In genomic region chr20:53216856-53217576, GRCh38 we compare ENCODE assay signal across 8 cellular contexts.
DNase-seq lines count a peak whose midpoint lies in the region; ATAC-seq and TF ChIP-seq lines count a peak whose summit lies in the region.

No MANE protein-coding gene starts in this region.

- no CpG with 5 or more reads among the region's 32 CpGs for WGBS in iPS DF 6.9 (ENCODE audit: insufficient coverage, insufficient read length)

- DNase-seq in Ammon's horn (ENCODE audit: low spot score) (peak; percentile 62), LHCN-M2 (ENCODE audit: low read depth) (peak; percentile 3), ascending aorta (ENCODE audit: low spot score in 2 of 2) (no peak), iPS DF 6.9 (ENCODE audit: low read depth, low spot score) (peak; percentile 67)
- DNase-seq in T-helper 2 cell treated with Interferon-gamma antibody and Interleukin-4, amounts not matched to agents 5 μg/mL and 100 μg/mL, for 36 hours (ENCODE audit: low spot score) = peak; percentile 61
- DNase-seq in stimulated activated CD4-positive, alpha-beta T cell treated with anti-CD3 and anti-CD28 coated beads, Interleukin-12 subunit alpha, Interleukin-12 subunit beta, amount 100 ng/mL, for 4 hours = peak; percentile 88

- H3K4me3 ChIP-seq in ascending aorta = no peak overlapping the region
- H3K4me3 ChIP-seq in iPS DF 6.9 (ENCODE audit: low read length) = no peak overlapping the region

- intact Hi-C loops in ascending aorta (cut with DNase I) = no loop called here

- H3K9me3 Mint-ChIP-seq in T-helper 2 cell treated with Interferon-gamma antibody and Interleukin-4, amounts not matched to agents 5 μg/mL and 100 μg/mL, for 36 hours = no peaks in the 10 kb centered on the region

- H3K36me3 ChIP-seq in ascending aorta = no peaks in the 10 kb centered on the region
- no peaks in the 10 kb centered on the region for H3K36me3 ChIP-seq in iPS DF 6.9 (ENCODE audit: control insufficient read depth, insufficient read depth, low read length)

- peak overlapping the region; percentile 19 for H3K4me3 Mint-ChIP-seq in T-helper 2 cell treated with Interferon-gamma antibody and Interleukin-4, amounts not matched to agents 5 μg/mL and 100 μg/mL, for 36 hours

- H3K27me3 Mint-ChIP-seq in T-helper 2 cell treated with Interferon-gamma antibody and Interleukin-4, amounts not matched to agents 5 μg/mL and 100 μg/mL, for 36 hours (ENCODE audit: low read depth) = no peaks in the 10 kb centered on the region

- peak; percentile 82 for ATAC-seq in GM19467 (IDR thresholded peaks at IDR 0.05; ENCODE audit: unreplicated experiment)
- no peak for ATAC-seq in GM21423 (IDR thresholded peaks at IDR 0.05; ENCODE audit: unreplicated experiment)

- peak; percentile 32 to 65 (median 44) for TF ChIP-seq CTCF in ascending aorta (IDR thresholded peaks at IDR 0.05)

- H3K27ac ChIP-seq in ascending aorta (no peak overlapping the region), iPS DF 6.9 (ENCODE audit: low read length) (no peak overlapping the region)

- no peaks in the 10 kb centered on the region for H3K9me3 ChIP-seq in ascending aorta
- no peaks in the 10 kb centered on the region for H3K9me3 ChIP-seq in iPS DF 6.9 (ENCODE audit: control insufficient read depth, insufficient read depth, low read length)

- H3K36me3 Mint-ChIP-seq in T-helper 2 cell treated with Interferon-gamma antibody and Interleukin-4, amounts not matched to agents 5 μg/mL and 100 μg/mL, for 36 hours (ENCODE audit: low read depth) = peaks cover 1% of the 10 kb centered on the region

- H3K27me3 ChIP-seq in ascending aorta (no peaks in the 10 kb centered on the region), iPS DF 6.9 (ENCODE audit: control insufficient read depth, insufficient read depth, low read length) (no peaks in the 10 kb centered on the region)

- H3K27ac Mint-ChIP-seq in T-helper 2 cell treated with Interferon-gamma antibody and Interleukin-4, amounts not matched to agents 5 μg/mL and 100 μg/mL, for 36 hours = peak overlapping the region; percentile 9

- H3K4me1 ChIP-seq in ascending aorta (no peaks in the 10 kb centered on the region), iPS DF 6.9 (ENCODE audit: control insufficient read depth, insufficient read depth, low read length) (peaks cover 2% of the 10 kb centered on the region; the same call in 1 of the 2 replicates)

- peaks cover 21% of the 10 kb centered on the region for H3K4me1 Mint-ChIP-seq in T-helper 2 cell treated with Interferon-gamma antibody and Interleukin-4, amounts not matched to agents 5 μg/mL and 100 μg/mL, for 36 hours (ENCODE audit: low read depth)

Comparison
In these comparisons a context has a peak if more than half of its experiments do, and no peak if none do; other contexts are left out.
1. DNase-seq: peak in Ammon's horn (single experiment), LHCN-M2 (single experiment), T-helper 2 cell treated with Interferon-gamma antibody and Interleukin-4, amounts not matched to agents 5 μg/mL and 100 μg/mL, for 36 hours (single experiment), iPS DF 6.9 (single experiment) and stimulated activated CD4-positive, alpha-beta T cell treated with anti-CD3 and anti-CD28 coated beads, Interleukin-12 subunit alpha, Interleukin-12 subunit beta, amount 100 ng/mL, for 4 hours (single experiment); none in ascending aorta (0 of 2).